1 cellular context compared by ENCODE assay signal in genomic region chr10:72314263-72314662, GRCh38.
TF ChIP-seq lines count a peak whose summit lies in the region.

No MANE protein-coding gene starts in this region.

TF ChIP-seq in GM23338, 12 proteins besides CTCF, POLR2A, EP300 and RAD21:
- no peak for TF ChIP-seq EZH2phosphoT487 (IDR thresholded peaks at IDR 0.05; ENCODE audit: unreplicated experiment)
TF ChIP-seq in GM23338: peak in this region for 0.
